ENCODE assay signal across 12 cellular contexts in genomic region chr7:50588937-50589336, GRCh38. TPM values are rescaled to one million over a fixed set of nuclear protein-coding genes. Genes with fewer than 3 reads are reported as not detected.
DNase-seq lines count a peak whose midpoint lies in the region; ATAC-seq, FAIRE-seq and TF ChIP-seq lines count a peak whose summit lies in the region.
"Had no signal": no experiment of that assay in that cellular context is flagged by ENCODE, and none has a peak within 500 bp of the region (broad histone marks: within the 10 kb centered on the region; RNA-seq: fewer than 3 reads in every experiment).

No MANE protein-coding gene starts in this region.

- H2AFZ ChIP-seq in PC-3 (ENCODE audit: low read length): no peak overlapping the region

- ATAC-seq in right cardiac atrium (peak; percentile 24 to 37), PC-3 (peak; percentile 56), upper lobe of right lung (peak; percentile 23), HG02759 (IDR thresholded peaks at IDR 0.05; ENCODE audit: unreplicated experiment) (no peak)

- DNase-seq in right cardiac atrium: no peak
- no peak for DNase-seq in left ventricle myocardium inferior
- DNase-seq in PC-3: no peak
- no peak for DNase-seq in fibroblast of pulmonary artery (ENCODE audit: low read depth)
- no peak for DNase-seq in upper lobe of right lung
- no peak for DNase-seq in stomach
- DNase-seq in frontal cortex (ENCODE audit: low spot score in 2 of 2): no peak
- DNase-seq: amygdala, NCI-H1436 treated with DMSO at 0.1 percent for 48 hours had no signal

- no peak for TF ChIP-seq EP300 in stomach (IDR thresholded peaks at IDR 0.05)

- H3K4me1 ChIP-seq in right cardiac atrium (ENCODE audit: control insufficient read depth, insufficient read depth, low read length) (no peaks in the 10 kb centered on the region), left ventricle myocardium inferior (no peaks in the 10 kb centered on the region), PC-3 (ENCODE audit: insufficient read depth, low read length) (no peaks in the 10 kb centered on the region; the same call in 1 of the 2 replicates), upper lobe of right lung (no peaks in the 10 kb centered on the region), stomach (no peaks in the 10 kb centered on the region)

- H3K4me2 ChIP-seq in PC-3 (ENCODE audit: low read length): no peak overlapping the region

- WGBS in right cardiac atrium: 78% methylated on average over 8 of the region's 8 CpGs
- WGBS in stomach, 5 donors: 76 to 83% (median 80%) methylated on average over 8 of the region's 8 CpGs

- TF ChIP-seq CTCF in left ventricle myocardium inferior (IDR thresholded peaks at IDR 0.05; ENCODE audit: borderline replicate concordance) (no peak), PC-3 (conservative IDR thresholded peaks at IDR 0.05; ENCODE audit: low read depth, low read length) (peak; percentile 42; the same call in 1 of the 2 replicates), fibroblast of pulmonary artery (IDR thresholded peaks at IDR 0.05; ENCODE audit: low read length, missing control alignments) (peak; percentile 14), upper lobe of right lung (IDR thresholded peaks at IDR 0.05) (peak; percentile 23), stomach (IDR thresholded peaks at IDR 0.05) (peak in 2 of 7 experiments; percentile 7 to 13)

- H4K20me1 ChIP-seq in PC-3 (ENCODE audit: low read length): no peaks in the 10 kb centered on the region

- H3K9ac ChIP-seq in PC-3 (ENCODE audit: low read length): no peak overlapping the region

- H3K27ac ChIP-seq in right cardiac atrium (ENCODE audit: low read length): no peak overlapping the region
- H3K27ac ChIP-seq in left ventricle myocardium inferior (replicated peaks): no peak overlapping the region
- no peak overlapping the region for H3K27ac ChIP-seq in PC-3 (ENCODE audit: low read length)
- H3K27ac ChIP-seq in upper lobe of right lung: no peak overlapping the region
- H3K27ac ChIP-seq in stomach: no peak overlapping the region
- H3K27ac ChIP-seq: C4-2B had no signal

- intact Hi-C loops in right cardiac atrium (cut with DNase I): no loop called here
- intact Hi-C loops in left ventricle myocardium inferior (cut with micrococcal nuclease): no loop called here
- intact Hi-C loops in PC-3 (cut with micrococcal nuclease): loop anchor here (5.0 kb wide), 1 partner anchor 122 kb away; no protein-coding TSS in a partner anchor
- intact Hi-C loops in upper lobe of right lung (cut with DNase I): no loop called here
- intact Hi-C loops in stomach (cut with DNase I; ENCODE audit: low total_unique reads): no loop called here

- no peaks in the 10 kb centered on the region for H3K79me2 ChIP-seq in PC-3 (ENCODE audit: low read length)

- no peaks in the 10 kb centered on the region for H3K27me3 ChIP-seq in right cardiac atrium (ENCODE audit: control insufficient read depth, insufficient read depth)
- H3K27me3 ChIP-seq in left ventricle myocardium inferior (ENCODE audit: low read depth): no peaks in the 10 kb centered on the region
- H3K27me3 ChIP-seq in PC-3 (ENCODE audit: low read length): no peaks in the 10 kb centered on the region
- no peaks in the 10 kb centered on the region for H3K27me3 ChIP-seq in upper lobe of right lung
- no peaks in the 10 kb centered on the region for H3K27me3 ChIP-seq in stomach

- TF ChIP-seq POLR2A in stomach (IDR thresholded peaks at IDR 0.05): no peak

- POLR2A ChIA-PET in PC-3 (lab: Charles Lee; ENCODE audit: unreplicated experiment): no interaction called here

- no peaks in the 10 kb centered on the region for H3K9me2 ChIP-seq in PC-3 (replicated peaks; ENCODE audit: low read length)

- H3K9me3 ChIP-seq in right cardiac atrium (ENCODE audit: control insufficient read depth, low read length) (no peaks in the 10 kb centered on the region), left ventricle myocardium inferior (replicated peaks) (peaks cover 5% of the 10 kb centered on the region), PC-3 (ENCODE audit: low read length) (0 out of 2 replicates have a peak, but pooled peaks cover 4% of the 10 kb centered on the region), upper lobe of right lung (no peaks in the 10 kb centered on the region), stomach (peaks cover 0 to 8% (median 5%) of the 10 kb centered on the region in 4 donors)

- H3K4me3 ChIP-seq in right cardiac atrium (ENCODE audit: low read length) (no peak overlapping the region), left ventricle myocardium inferior (no peak overlapping the region), PC-3 (ENCODE audit: low read length) (no peak overlapping the region), fibroblast of pulmonary artery (replicated peaks; ENCODE audit: low read depth, low read length) (no peak overlapping the region), upper lobe of right lung (no peak overlapping the region), stomach (no peak overlapping the region)

- no peaks in the 10 kb centered on the region for H3F3A ChIP-seq in PC-3 (ENCODE audit: low read length, unreplicated experiment)

- FAIRE-seq in frontal cortex (lab: Jason Lieb, UNC): no peak

- CTCF ChIA-PET in PC-3 (lab: Charles Lee): interaction anchor here (0.6 kb wide), 1 partner anchor 122 kb away, joined by 3 read pairs; no protein-coding TSS in a partner anchor

- no TSS peak for BruUV-seq in PC-3 (replicated peaks; lab: Mats Ljungman, UMichigan)

- H3K36me3 ChIP-seq in left ventricle myocardium inferior: peaks cover 28% of the 10 kb centered on the region
- H3K36me3 ChIP-seq in PC-3 (ENCODE audit: low read depth, low read length): no peaks in the 10 kb centered on the region
- H3K36me3 ChIP-seq in upper lobe of right lung: peaks cover 17% of the 10 kb centered on the region
- H3K36me3 ChIP-seq in stomach: peaks cover 15 to 30% (median 26%) of the 10 kb centered on the region in 4 donors

RNA-seq across cellular contexts. Expression of gene DDC, which starts 23.7 kb away (rescaled TPM):
- total RNA-seq in right cardiac atrium (under 1 TPM in 1 of 4 donors, not detected in 3; 0.50 TPM), left ventricle myocardium inferior (not detected), PC-3 (2014; rRNA removed) (not detected in 2 replicates), upper lobe of right lung (3.1 TPM), stomach (10 to 100 TPM in 2 of 5 donors, not detected in 3; 10.3 to 95.0 TPM), frontal cortex (0.82 TPM)
- polyA plus RNA-seq in right cardiac atrium (0.41 TPM), stomach (1 to 10 TPM in 2 of 3 donors, under 1 TPM in 1; 0.95 to 4.7 (median 2.2) TPM)
- total RNA-seq: T-helper 1 cell treated with Interleukin-12 subunit alpha and Interleukin-12 subunit beta and Interleukin-4 antibody, amounts not matched to agents 30 ng/mL and 1 ng/mL, for 36 hours had no signal
